Comparison of ENCODE assay signal across 22 cellular contexts in genomic region chr17:79622776-79623175, GRCh38. TPM values are rescaled to one million over a fixed set of nuclear protein-coding genes. Genes with fewer than 3 reads are reported as not detected.
DNase-seq lines count a peak whose midpoint lies in the region; ATAC-seq, FAIRE-seq and TF ChIP-seq lines count a peak whose summit lies in the region.
"Had no signal": no experiment of that assay in that cellular context is flagged by ENCODE, and none has a peak within 500 bp of the region (broad histone marks: within the 10 kb centered on the region; RNA-seq: fewer than 3 reads in every experiment).

No MANE protein-coding gene starts in this region.

- H3K27ac Mint-ChIP-seq in H9, result 0 out of 7 replicates have a peak overlapping the region, but pooled peaks of 1 of the 3 experiments have one; percentile 14
- H3K27ac Mint-ChIP-seq in stimulated activated memory B cell treated with anti-CD40 and anti-IgM and Interleukin-4, amounts not matched to agents 10 μg/mL and 1 μg/mL and 100 μg/mL, for 72 hours, result no peak overlapping the region
- no peak overlapping the region for H3K27ac Mint-ChIP-seq in CD4-positive, alpha-beta memory T cell
- H3K27ac Mint-ChIP-seq: activated CD4-positive, alpha-beta T cell treated with anti-CD3 and anti-CD28 coated beads, Interleukin-2, amount 10 ng/mL, durations not matched to agents 7 days and 5 days; nephron; T-cell had no signal

- H3K18ac ChIP-seq in H9 (ENCODE audit: insufficient read length, low read depth, low read length), result no peak overlapping the region

- no peak overlapping the region for H2AFZ ChIP-seq in H9 (ENCODE audit: low read length)

- peaks cover 5% of the 10 kb centered on the region for H4K20me1 ChIP-seq in H9 (ENCODE audit: control insufficient read depth, insufficient read depth, insufficient read length)

- H2BK20ac ChIP-seq in H9 (ENCODE audit: low read depth, low read length, poor library complexity, severe bottlenecking), result no peak overlapping the region

- TF ChIP-seq CTCF in H9 (conservative IDR thresholded peaks at IDR 0.05) (no peak), kidney (IDR thresholded peaks at IDR 0.05; ENCODE audit: borderline replicate concordance, extremely low read depth, insufficient read depth) (no peak)

- POLR2A ChIA-PET in CD4-positive, alpha-beta memory T cell (lab: Charles Lee; ENCODE audit: partially characterized antibody), result no interaction called here

- peak; percentile 9 for DNase-seq in activated effector memory CD4-positive, alpha-beta T cell treated with anti-CD3 and anti-CD28 coated beads, Interleukin-2, amount 50 U/mL, for 16 hours
- no peak for DNase-seq in activated effector memory CD4-positive, alpha-beta T cell treated with Interleukin-2 at 50 U/mL for 16 hours
- DNase-seq in H9 (peak; percentile 23), kidney (peak; percentile 27), HCEC 1CT (no peak)
- DNase-seq in stimulated activated CD8-positive, alpha-beta memory T cell treated with anti-CD3 and anti-CD28 coated beads, Interleukin-4, amount 100 ng/mL, for 48 hours, result peak; percentile 3
- no peak for DNase-seq in CD4-positive, alpha-beta memory T cell
- DNase-seq: ACHN; activated CD4-positive, alpha-beta T cell treated with anti-CD3 and anti-CD28 coated beads, Interleukin-2, amount 10 ng/mL, durations not matched to agents 7 days and 5 days; effector CD4-positive, alpha-beta T cell; esophagus squamous epithelium; MM.1S; NCI-H1436; stimulated activated CD4-positive, alpha-beta T cell treated with anti-CD3 and anti-CD28 coated beads, Interleukin-4, amount 100 ng/mL, for 4 hours had no signal

- FAIRE-seq in kidney (lab: Jason Lieb, UNC), result no peak
- FAIRE-seq: astrocyte had no signal

- no peak for ATAC-seq in stimulated activated memory B cell treated with anti-CD40 and anti-IgM and Interleukin-4, amounts not matched to agents 10 μg/mL and 1 μg/mL and 100 μg/mL, for 72 hours
- ATAC-seq: gastroesophageal sphincter, T-cell had no signal

- intact Hi-C loops in kidney (cut with DNase I), result no loop called here
- intact Hi-C loops in CD4-positive, alpha-beta memory T cell (cut with micrococcal nuclease), result no loop called here

- H3T11ph ChIP-seq in H9 (ENCODE audit: low read length), result no peak overlapping the region

- no peak overlapping the region for H3K14ac ChIP-seq in H9 (ENCODE audit: insufficient read depth, low read length)

- H2BK12ac ChIP-seq in H9 (ENCODE audit: insufficient read length, low read depth, low read length), result no peak overlapping the region

- H3K27me3 Mint-ChIP-seq in H9 (ENCODE audit: low read depth), result peaks cover 25% of the 10 kb centered on the region
- peaks cover 39% of the 10 kb centered on the region for H3K27me3 Mint-ChIP-seq in stimulated activated memory B cell treated with anti-CD40 and anti-IgM and Interleukin-4, amounts not matched to agents 10 μg/mL and 1 μg/mL and 100 μg/mL, for 72 hours
- H3K27me3 Mint-ChIP-seq in CD4-positive, alpha-beta memory T cell, result peaks cover 8 to 12% of the 10 kb centered on the region in 2 donors
- H3K27me3 Mint-ChIP-seq: activated CD4-positive, alpha-beta T cell treated with anti-CD3 and anti-CD28 coated beads, Interleukin-2, amount 10 ng/mL, durations not matched to agents 7 days and 5 days had no signal

- no peak overlapping the region for H2BK15ac ChIP-seq in H9 (ENCODE audit: low read depth, low read length)

- no peak overlapping the region for H3K4me2 ChIP-seq in H9 (ENCODE audit: insufficient read depth, insufficient read length, low read length)
- H3K4me2 ChIP-seq: BLaER1 treated with 17β-estradiol and CSF1 and Interleukin-3, amounts not matched to agents 10 nM and 100 nM had no signal

- H3K56ac ChIP-seq in H9 (ENCODE audit: insufficient read length, low read depth, low read length), result no peak overlapping the region

- H3K27ac ChIP-seq in H9 (ENCODE audit: insufficient read length, low read depth, low read length) (no peak overlapping the region), kidney (ENCODE audit: low read depth in 2 of 2, low read length in 2 of 2) (no peak overlapping the region)
- no peak overlapping the region for H3K27ac ChIP-seq in CD4-positive, alpha-beta memory T cell (ENCODE audit: low read depth, low read length)
- H3K27ac ChIP-seq: BLaER1 treated with 17β-estradiol and CSF1 and Interleukin-3, amounts not matched to agents 10 nM and 100 nM; esophagus squamous epithelium; gastroesophageal sphincter had no signal

- no peak overlapping the region for H3K4ac ChIP-seq in H9 (ENCODE audit: low read depth, low read length)

- H3K9me3 ChIP-seq in H9 (ENCODE audit: control insufficient read depth, low read depth, low read length), result no peaks in the 10 kb centered on the region
- no peaks in the 10 kb centered on the region for H3K9me3 ChIP-seq in kidney (ENCODE audit: control insufficient read depth in 1 of 2, low read length in 2 of 2)
- H3K9me3 ChIP-seq in CD4-positive, alpha-beta memory T cell (ENCODE audit: control insufficient read depth in 1 of 2, low read length in 2 of 2), result no peaks in the 10 kb centered on the region
- H3K9me3 ChIP-seq: esophagus squamous epithelium, gastroesophageal sphincter had no signal

- no peak overlapping the region for H3K4me3 Mint-ChIP-seq in H9
- H3K4me3 Mint-ChIP-seq in stimulated activated memory B cell treated with anti-CD40 and anti-IgM and Interleukin-4, amounts not matched to agents 10 μg/mL and 1 μg/mL and 100 μg/mL, for 72 hours, result no peak overlapping the region
- H3K4me3 Mint-ChIP-seq in CD4-positive, alpha-beta memory T cell, result no peak overlapping the region
- H3K4me3 Mint-ChIP-seq: activated CD4-positive, alpha-beta T cell treated with anti-CD3 and anti-CD28 coated beads, Interleukin-2, amount 10 ng/mL, durations not matched to agents 7 days and 5 days; nephron; T-cell had no signal

- H3K9me3 Mint-ChIP-seq in H9, result peaks cover 8% of the 10 kb centered on the region in 2 experiments; a peak in 2 of 5 replicates
- no peaks in the 10 kb centered on the region for H3K9me3 Mint-ChIP-seq in stimulated activated memory B cell treated with anti-CD40 and anti-IgM and Interleukin-4, amounts not matched to agents 10 μg/mL and 1 μg/mL and 100 μg/mL, for 72 hours
- peaks cover 0 to 2% (median 0%) of the 10 kb centered on the region in 8 donors for H3K9me3 Mint-ChIP-seq in CD4-positive, alpha-beta memory T cell
- H3K9me3 Mint-ChIP-seq: nephron, T-cell had no signal

- no peak overlapping the region for H4K5ac ChIP-seq in H9 (ENCODE audit: insufficient read length, low read depth, low read length)

- CTCF ChIA-PET in CD4-positive, alpha-beta memory T cell (lab: Charles Lee; ENCODE audit: partially characterized antibody), result no interaction called here

- no peak overlapping the region for H3K23ac ChIP-seq in H9 (ENCODE audit: insufficient read length, low read depth, low read length)

- no peak overlapping the region for H4K91ac ChIP-seq in H9 (ENCODE audit: insufficient read length, low read depth, low read length)

- no peak overlapping the region for H2BK5ac ChIP-seq in H9 (ENCODE audit: insufficient read length, low read length)

- H3K4me1 ChIP-seq in H9 (ENCODE audit: insufficient read depth, low read length) (no peaks in the 10 kb centered on the region; the same call in 1 of the 2 replicates), kidney (ENCODE audit: control insufficient read depth in 1 of 2, insufficient read depth in 1 of 2, low read depth in 1 of 2, low read length in 2 of 2) (no peaks in the 10 kb centered on the region)
- H3K4me1 ChIP-seq in CD4-positive, alpha-beta memory T cell (ENCODE audit: insufficient read depth, low read length), result no peaks in the 10 kb centered on the region
- H3K4me1 ChIP-seq: BLaER1 treated with 17β-estradiol and CSF1 and Interleukin-3, amounts not matched to agents 10 nM and 100 nM had no signal

- peaks cover 23 to 37% of the 10 kb centered on the region in 2 experiments for H3K4me1 Mint-ChIP-seq in H9
- H3K4me1 Mint-ChIP-seq in stimulated activated memory B cell treated with anti-CD40 and anti-IgM and Interleukin-4, amounts not matched to agents 10 μg/mL and 1 μg/mL and 100 μg/mL, for 72 hours, result no peaks in the 10 kb centered on the region
- H3K4me1 Mint-ChIP-seq in CD4-positive, alpha-beta memory T cell, result no peaks in the 10 kb centered on the region
- H3K4me1 Mint-ChIP-seq: activated CD4-positive, alpha-beta T cell treated with anti-CD3 and anti-CD28 coated beads, Interleukin-2, amount 10 ng/mL, durations not matched to agents 7 days and 5 days; T-cell had no signal

- no peaks in the 10 kb centered on the region for H3K79me2 ChIP-seq in H9 (ENCODE audit: insufficient read depth, low read length)

- no peak overlapping the region for H2BK120ac ChIP-seq in H9 (ENCODE audit: low read depth, low read length, poor library complexity, severe bottlenecking)

- peaks cover 0 to 3% (median 0%) of the 10 kb centered on the region in 3 experiments; a peak in 1 of 7 replicates for H3K36me3 Mint-ChIP-seq in H9 (ENCODE audit: insufficient read depth in 1 of 3, low read depth in 3 of 3)
- no peaks in the 10 kb centered on the region for H3K36me3 Mint-ChIP-seq in stimulated activated memory B cell treated with anti-CD40 and anti-IgM and Interleukin-4, amounts not matched to agents 10 μg/mL and 1 μg/mL and 100 μg/mL, for 72 hours
- H3K36me3 Mint-ChIP-seq in CD4-positive, alpha-beta memory T cell, result no peaks in the 10 kb centered on the region
- H3K36me3 Mint-ChIP-seq: T-cell had no signal

- no peak overlapping the region for H4K8ac ChIP-seq in H9 (replicated peaks; ENCODE audit: insufficient read length, low read depth, low read length)

- H3K4me3 ChIP-seq in kidney (ENCODE audit: low read length in 2 of 2), result no peak overlapping the region
- H3K4me3 ChIP-seq in CD4-positive, alpha-beta memory T cell (ENCODE audit: low read length in 2 of 2), result no peak overlapping the region
- H3K4me3 ChIP-seq: BLaER1 treated with 17β-estradiol and CSF1 and Interleukin-3, amounts not matched to agents 10 nM and 100 nM; esophagus squamous epithelium; gastroesophageal sphincter had no signal

- no peak overlapping the region for H2AK5ac ChIP-seq in H9 (ENCODE audit: insufficient read length, low read length)

- WGBS in H9 (ENCODE audit: extremely low coverage, insufficient read length, low lambda C conversion rate), result no CpG with 5 or more reads among the region's 6 CpGs

- H3K36me3 ChIP-seq in kidney (ENCODE audit: control insufficient read depth in 1 of 2, insufficient read depth in 2 of 2, low read length in 2 of 2), result no peaks in the 10 kb centered on the region
- no peaks in the 10 kb centered on the region for H3K36me3 ChIP-seq in CD4-positive, alpha-beta memory T cell (ENCODE audit: insufficient read depth, low read length)
- H3K36me3 ChIP-seq: BLaER1 treated with 17β-estradiol and CSF1 and Interleukin-3, amounts not matched to agents 10 nM and 100 nM; esophagus squamous epithelium; gastroesophageal sphincter had no signal

- no peaks in the 10 kb centered on the region for H3K79me1 ChIP-seq in H9 (ENCODE audit: insufficient read depth, low read depth, low read length, poor library complexity, severe bottlenecking)

- H3K23me2 ChIP-seq in H9 (ENCODE audit: insufficient read length, low read depth, low read length, poor library complexity, severe bottlenecking), result no peaks in the 10 kb centered on the region

- H3K27me3 ChIP-seq in H9 (ENCODE audit: insufficient read depth, low read length), result no peaks in the 10 kb centered on the region
- no peaks in the 10 kb centered on the region for H3K27me3 ChIP-seq in CD4-positive, alpha-beta memory T cell (ENCODE audit: insufficient read depth, low read length)

- H3K9ac ChIP-seq in H9 (ENCODE audit: extremely low read depth, insufficient read length, low read length) (no peak overlapping the region), kidney (ENCODE audit: low read length in 2 of 2) (no peak overlapping the region)
- H3K9ac ChIP-seq: BLaER1 treated with 17β-estradiol and CSF1 and Interleukin-3, amounts not matched to agents 10 nM and 100 nM had no signal

RNA-seq across cellular contexts. Expression of gene RBFOX3, which starts 11.9 kb away (rescaled TPM):
- total RNA-seq in H9 (2021) (10.2 and 12.4 TPM in 2 replicates), kidney (not detected)
- polyA plus RNA-seq in kidney (ENCODE audit: insufficient read depth, low read depth, low replicate concordance), result not detected
- not detected for total RNA-seq in CD4-positive, alpha-beta memory T cell
- polyA plus RNA-seq in CD4-positive, alpha-beta memory T cell, result under 1 TPM in 1 of 2 donors, not detected in 1; 0.15 TPM
- total RNA-seq: activated CD4-positive, alpha-beta T cell treated with anti-CD3 and anti-CD28 coated beads, Interleukin-2, amount 10 ng/mL, durations not matched to agents 7 days and 5 days; G401; pulmonary artery endothelial cell; T-cell had no signal

Comparison
In these comparisons a context has a peak if more than half of its experiments do, and no peak if none do; other contexts are left out.
1. DNase-seq: peak in activated effector memory CD4-positive, alpha-beta T cell treated with anti-CD3 and anti-CD28 coated beads, Interleukin-2, amount 50 U/mL, for 16 hours (single experiment), H9 (single experiment), kidney (single experiment) and stimulated activated CD8-positive, alpha-beta memory T cell treated with anti-CD3 and anti-CD28 coated beads, Interleukin-4, amount 100 ng/mL, for 48 hours (single experiment); none in activated effector memory CD4-positive, alpha-beta T cell treated with Interleukin-2 at 50 U/mL for 16 hours (single experiment), HCEC 1CT (single experiment) and CD4-positive, alpha-beta memory T cell (0 of 5).
2. RNA of gene RBFOX3, which starts 11.9 kb away (total RNA-seq): 10.2 to 12.4 TPM in H9; not detected in kidney (single experiment) and not detected in CD4-positive, alpha-beta memory T cell; every median in the first group is over 10 times any median in the second.